Comparison of ENCODE assay signal across 18 cellular contexts in genomic region chr7:106183952-106184351, GRCh38.
"Had no signal": no experiment of that assay in that cellular context is flagged by ENCODE, and none has a peak within 500 bp of the region (broad histone marks: within the 10 kb centered on the region; RNA-seq: fewer than 3 reads in every experiment).

No MANE protein-coding gene starts in this region.

- DNase-seq: effector memory CD8-positive, alpha-beta T cell; glutamatergic neuron; islet precursor cell; mammary epithelial cell; nephron progenitor cell; psoas muscle; retina; right lobe of liver; stimulated activated CD4-positive, alpha-beta T cell treated with anti-CD3 and anti-CD28 coated beads, Interleukin-1b, Interleukin-23, amount 100 ng/mL, for 48 hours; stimulated activated CD4-positive, alpha-beta T cell treated with anti-CD3 and anti-CD28 coated beads, Interleukin-4, amount 100 ng/mL, for 24 hours; stimulated activated naive CD8-positive, alpha-beta T cell treated with anti-CD3 and anti-CD28 coated beads, Interleukin-15, amount 100 ng/mL, for 72 hours; testis; upper lobe of right lung had no signal

- ATAC-seq: effector memory CD8-positive, alpha-beta T cell; gastroesophageal sphincter; left lobe of liver; naive thymus-derived CD4-positive, alpha-beta T cell; psoas muscle; right lobe of liver; stimulated activated memory B cell treated with anti-CD40 and anti-IgM and Interleukin-4, amounts not matched to agents 10 μg/mL and 1 μg/mL and 100 μg/mL, for 72 hours; stimulated activated naive CD8-positive, alpha-beta T cell treated with anti-CD3 and anti-CD28 coated beads, Interleukin-15, amount 100 ng/mL, for 72 hours; upper lobe of right lung had no signal

- H3K27ac Mint-ChIP-seq: dendritic cell treated with granulocyte-macrophage colony-stimulating factor and Interleukin-4, amounts not matched to agents 40 ng/mL and 50 ng/mL, for 4 days; nephron progenitor cell; stimulated activated memory B cell treated with anti-CD40 and anti-IgM and Interleukin-4, amounts not matched to agents 10 μg/mL and 1 μg/mL and 100 μg/mL, for 72 hours had no signal

- H3K9me3 Mint-ChIP-seq: dendritic cell treated with granulocyte-macrophage colony-stimulating factor and Interleukin-4, amounts not matched to agents 40 ng/mL and 50 ng/mL, for 4 days; effector memory CD8-positive, alpha-beta T cell; naive thymus-derived CD4-positive, alpha-beta T cell; stimulated activated memory B cell treated with anti-CD40 and anti-IgM and Interleukin-4, amounts not matched to agents 10 μg/mL and 1 μg/mL and 100 μg/mL, for 72 hours; stimulated activated naive CD8-positive, alpha-beta T cell treated with anti-CD3 and anti-CD28 coated beads, Interleukin-15, amount 100 ng/mL, for 72 hours had no signal

- H3K27me3 Mint-ChIP-seq: stimulated activated memory B cell treated with anti-CD40 and anti-IgM and Interleukin-4, amounts not matched to agents 10 μg/mL and 1 μg/mL and 100 μg/mL, for 72 hours had no signal

- H3K36me3 Mint-ChIP-seq: naive thymus-derived CD4-positive, alpha-beta T cell; stimulated activated memory B cell treated with anti-CD40 and anti-IgM and Interleukin-4, amounts not matched to agents 10 μg/mL and 1 μg/mL and 100 μg/mL, for 72 hours had no signal

- H3K4me3 Mint-ChIP-seq: dendritic cell treated with granulocyte-macrophage colony-stimulating factor and Interleukin-4, amounts not matched to agents 40 ng/mL and 50 ng/mL, for 4 days; effector memory CD8-positive, alpha-beta T cell; nephron progenitor cell; stimulated activated memory B cell treated with anti-CD40 and anti-IgM and Interleukin-4, amounts not matched to agents 10 μg/mL and 1 μg/mL and 100 μg/mL, for 72 hours; stimulated activated naive CD8-positive, alpha-beta T cell treated with anti-CD3 and anti-CD28 coated beads, Interleukin-15, amount 100 ng/mL, for 72 hours had no signal
